ENCODE assay signal across 21 cellular contexts in the genomic region with DNA sequence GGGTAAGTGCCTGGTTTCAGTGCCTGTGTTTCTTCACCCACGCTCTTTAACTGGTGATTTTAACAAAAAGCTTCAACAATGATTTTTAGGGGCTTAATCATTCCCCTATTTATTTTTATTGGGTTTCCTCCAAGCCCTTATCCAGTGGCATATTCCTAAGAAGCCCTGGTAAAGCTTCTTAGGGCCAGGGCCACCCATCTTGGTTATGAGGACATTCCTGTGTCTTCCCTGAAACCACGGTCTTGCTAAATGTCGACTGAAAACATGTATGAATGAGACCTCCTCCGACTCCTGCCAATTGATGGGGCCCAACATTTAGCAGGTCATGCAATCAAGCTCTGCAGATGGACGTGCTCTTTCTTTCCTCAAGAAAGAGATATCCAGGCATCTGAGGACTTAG. TPM values are rescaled to one million over a fixed set of nuclear protein-coding genes. Genes with fewer than 3 reads are reported as not detected.
A peak's percentile ranks its signal among the peaks of the same experiment; 100 is the strongest.
DNase-seq lines count a peak whose midpoint lies in the region; ATAC-seq and TF ChIP-seq lines count a peak whose summit lies in the region.
"Had no signal": no experiment of that assay in that cellular context is flagged by ENCODE, and none has a peak within 500 bp of the region (broad histone marks: within the 10 kb centered on the region; RNA-seq: fewer than 3 reads in every experiment).

No MANE protein-coding gene starts in this region.

- no peaks in the 10 kb centered on the region for H3K36me3 ChIP-seq in SJSA1
- H3K36me3 ChIP-seq: BLaER1, HAP-1 had no signal

- TF ChIP-seq CTCF in foreskin fibroblast (IDR thresholded peaks at IDR 0.05; ENCODE audit: low read depth, low read length), result no peak

- peak; percentile 18 for DNase-seq in EL
- peak; percentile 67 to 75 for DNase-seq in SJSA1 (ENCODE audit: low read depth in 1 of 2, low spot score in 2 of 2)
- DNase-seq in foreskin fibroblast, result peak; percentile 7 to 37
- no peak for DNase-seq in NCI-H774 (lab: John Stamatoyannopoulos, UW)
- no peak for DNase-seq in HT-29 (ENCODE audit: low spot score)
- DNase-seq in DMS 273 (lab: John Stamatoyannopoulos, UW; ENCODE audit: unreplicated experiment), result no peak
- DNase-seq: Calu3; CD8-positive, alpha-beta T cell; DMS 273 treated with DMSO at 0.1 percent for 48 hours; GM23248; HFFc6; IMR-90 had no signal

- ATAC-seq in GM21529 (IDR thresholded peaks at IDR 0.05; ENCODE audit: unreplicated experiment), result no peak
- ATAC-seq: A549; CD8-positive, alpha-beta T cell; GM12878; K562 had no signal

- no peaks in the 10 kb centered on the region for H3K9me3 ChIP-seq in SJSA1 (replicated peaks)
- H3K9me3 ChIP-seq: A549, BLaER1, HAP-1 had no signal

- H3K4me3 ChIP-seq in SJSA1 (no peak overlapping the region), foreskin fibroblast (ENCODE audit: low read depth in 1 of 2, low read length in 2 of 2) (no peak overlapping the region)
- H3K4me3 ChIP-seq: A549, BLaER1, GM12878, GM23248, HAP-1, K562 had no signal

- H3K27me3 ChIP-seq in SJSA1 (replicated peaks), result peaks cover 6% of the 10 kb centered on the region; the same call in 1 of the 2 replicates
- H3K27me3 ChIP-seq: BLaER1 had no signal

- no peak overlapping the region for H3K27ac ChIP-seq in SJSA1
- H3K27ac ChIP-seq: A549, BLaER1, GM23248, HL-60 had no signal

- H3K4me1 ChIP-seq in SJSA1 (replicated peaks), result peaks cover 12% of the 10 kb centered on the region
- H3K4me1 ChIP-seq: A549, BLaER1 had no signal

RNA-seq across cellular contexts. Expression of gene CARTPT, which starts 13.7 kb away (rescaled TPM):
- total RNA-seq in SJSA1 (2014; rRNA removed; shearing (Covaris generic)), result not detected in 2 replicates
- total RNA-seq in HT-29 (2014; rRNA removed; shearing (Covaris generic)), result not detected in 2 replicates
- total RNA-seq: Calu3; CD8-positive, alpha-beta T cell; G401; GM12878; GM23248; H4; HFFc6; IMR-90; K562 had no signal

Comparison
In these comparisons a context has a peak if more than half of its experiments do, and no peak if none do; other contexts are left out.
1. DNase-seq: peak in EL (single experiment), SJSA1 (2 of 2) and foreskin fibroblast (2 of 2); none in NCI-H774 (single experiment), HT-29 (single experiment) and DMS 273 (single experiment).